Comparison of ENCODE assay signal across 8 cellular contexts in genomic region chr17:69335018-69335417, GRCh38. TPM values are rescaled to one million over a fixed set of nuclear protein-coding genes. Genes with fewer than 3 reads are reported as not detected.
DNase-seq lines count a peak whose midpoint lies in the region; ATAC-seq, FAIRE-seq and TF ChIP-seq lines count a peak whose summit lies in the region.

No MANE protein-coding gene starts in this region.

- CTCF ChIA-PET in CD8-positive, alpha-beta memory T cell (lab: Charles Lee): interaction anchor here (1.1 to 1.4 kb wide), 3 partner anchors 11 to 60 kb away, joined by 3 read pairs; no protein-coding TSS in a partner anchor

- no peaks in the 10 kb centered on the region for H4K20me1 ChIP-seq in SU-DHL-6 (ENCODE audit: low read depth, low read length)

- peak; percentile 15 for FAIRE-seq in H54 (lab: Jason Lieb, UNC)

- no peaks in the 10 kb centered on the region for H3F3A ChIP-seq in SU-DHL-6 (ENCODE audit: insufficient read depth)

- intact Hi-C loops in aorta (cut with DNase I): no loop called here

- H3K4me3 ChIP-seq in CD4-positive, CD25-positive, alpha-beta regulatory T cell (ENCODE audit: low read depth, low read length): no peak overlapping the region
- H3K4me3 ChIP-seq in SU-DHL-6 (ENCODE audit: insufficient read depth, low read length, poor library complexity, severe bottlenecking): no peak overlapping the region
- no peak overlapping the region for H3K4me3 ChIP-seq in aorta (ENCODE audit: low read length in 2 of 2)
- H3K4me3 ChIP-seq in CD8-positive, alpha-beta memory T cell (ENCODE audit: low read length): no peak overlapping the region

- peaks cover 42% of the 10 kb centered on the region for H3K27me3 Mint-ChIP-seq in CD4-positive, CD25-positive, alpha-beta regulatory T cell
- peaks cover 15 to 35% of the 10 kb centered on the region in 2 donors for H3K27me3 Mint-ChIP-seq in CD8-positive, alpha-beta memory T cell

- H3K9ac ChIP-seq in SU-DHL-6 (ENCODE audit: low read length): no peak overlapping the region

- peaks cover 0 to 3% (median 0%) of the 10 kb centered on the region in 4 donors for H3K4me1 Mint-ChIP-seq in CD4-positive, CD25-positive, alpha-beta regulatory T cell
- H3K4me1 Mint-ChIP-seq in CD8-positive, alpha-beta memory T cell: no peaks in the 10 kb centered on the region

- H3K4me2 ChIP-seq in SU-DHL-6 (ENCODE audit: low read depth, low read length, poor library complexity, severe bottlenecking): peak overlapping the region; percentile 21

- no peak overlapping the region for H3K27ac Mint-ChIP-seq in CD4-positive, CD25-positive, alpha-beta regulatory T cell
- H3K27ac Mint-ChIP-seq in CD8-positive, alpha-beta memory T cell: no peak overlapping the region

- peaks cover 0 to 4% (median 0%) of the 10 kb centered on the region in 7 donors for H3K9me3 Mint-ChIP-seq in CD4-positive, CD25-positive, alpha-beta regulatory T cell
- peaks cover 0 to 4% (median 0%) of the 10 kb centered on the region in 5 donors for H3K9me3 Mint-ChIP-seq in CD8-positive, alpha-beta memory T cell

- H3K9me2 ChIP-seq in SU-DHL-6 (replicated peaks; ENCODE audit: insufficient read depth, low read length): no peaks in the 10 kb centered on the region

- H3K36me3 ChIP-seq in CD4-positive, CD25-positive, alpha-beta regulatory T cell (ENCODE audit: control insufficient read depth, insufficient read depth, low read length): no peaks in the 10 kb centered on the region
- H3K36me3 ChIP-seq in SU-DHL-6 (ENCODE audit: low read length): no peaks in the 10 kb centered on the region
- no peaks in the 10 kb centered on the region for H3K36me3 ChIP-seq in aorta (ENCODE audit: control insufficient read depth in 1 of 2, insufficient read depth in 2 of 2, low read length in 1 of 2)
- H3K36me3 ChIP-seq in CD8-positive, alpha-beta memory T cell (ENCODE audit: insufficient read depth, low read length): no peaks in the 10 kb centered on the region

- WGBS in aorta, 2 donors: 9 to 10% methylated on average over 2 of the region's 2 CpGs

- H3K4me3 Mint-ChIP-seq in CD4-positive, CD25-positive, alpha-beta regulatory T cell: no peak overlapping the region
- no peak overlapping the region for H3K4me3 Mint-ChIP-seq in CD8-positive, alpha-beta memory T cell

- POLR2A ChIA-PET in CD8-positive, alpha-beta memory T cell (lab: Charles Lee): interaction anchor here (1.1 kb wide), 1 partner anchor 81 kb away, joined by 6 read pairs; no protein-coding TSS in a partner anchor

- no peak for ATAC-seq in CD4-positive, CD25-positive, alpha-beta regulatory T cell (ENCODE audit: low read depth in 2 of 2)
- ATAC-seq in aorta (ENCODE audit: low FRiP score): no peak

- H3K4me1 ChIP-seq in CD4-positive, CD25-positive, alpha-beta regulatory T cell (ENCODE audit: control insufficient read depth, insufficient read depth, low read length, poor library complexity, severe bottlenecking): no peaks in the 10 kb centered on the region
- no peaks in the 10 kb centered on the region for H3K4me1 ChIP-seq in aorta (ENCODE audit: control insufficient read depth in 1 of 2, insufficient read depth in 2 of 2, low read length in 2 of 2)
- no peaks in the 10 kb centered on the region for H3K4me1 ChIP-seq in CD8-positive, alpha-beta memory T cell (ENCODE audit: insufficient read depth, low read length)

- DNase-seq in CD4-positive, CD25-positive, alpha-beta regulatory T cell: peak in 2 of 3 donors; percentile 10 to 24
- DNase-seq in H54 (ENCODE audit: insufficient read length, low spot score): no peak
- peak; percentile 38 for DNase-seq in iPS-NIHi7 (ENCODE audit: extremely low spot score)
- DNase-seq in aorta: no peak
- DNase-seq in NCI-H2107 treated with DMSO at 0.1 percent for 48 hours (lab: John Stamatoyannopoulos, UW; ENCODE audit: unreplicated experiment): no peak
- DNase-seq in CD8-positive, alpha-beta memory T cell: no peak
- DNase-seq in KG1 (lab: John Stamatoyannopoulos, UW): no peak

- peaks cover 23% of the 10 kb centered on the region for H3K27me3 ChIP-seq in CD4-positive, CD25-positive, alpha-beta regulatory T cell (ENCODE audit: control insufficient read depth, insufficient read depth, low read length)
- H3K27me3 ChIP-seq in SU-DHL-6 (ENCODE audit: low read length): no peaks in the 10 kb centered on the region; the same call in 1 of the 2 replicates
- no peaks in the 10 kb centered on the region for H3K27me3 ChIP-seq in aorta (ENCODE audit: control insufficient read depth in 1 of 2, insufficient read depth in 2 of 2, low read length in 1 of 2)
- H3K27me3 ChIP-seq in CD8-positive, alpha-beta memory T cell (ENCODE audit: insufficient read depth, low read length, poor library complexity, severe bottlenecking): no peaks in the 10 kb centered on the region

- no peak overlapping the region for H2AFZ ChIP-seq in SU-DHL-6 (ENCODE audit: low read depth, low read length, severe bottlenecking)

- H3K9me3 ChIP-seq in CD4-positive, CD25-positive, alpha-beta regulatory T cell (ENCODE audit: control insufficient read depth in 2 of 2, low read length in 2 of 2): no peaks in the 10 kb centered on the region
- H3K9me3 ChIP-seq in SU-DHL-6 (ENCODE audit: insufficient read depth, low read length): no peaks in the 10 kb centered on the region
- no peaks in the 10 kb centered on the region for H3K9me3 ChIP-seq in aorta (ENCODE audit: control insufficient read depth, low read length)
- no peaks in the 10 kb centered on the region for H3K9me3 ChIP-seq in CD8-positive, alpha-beta memory T cell (ENCODE audit: low read length)

- no peaks in the 10 kb centered on the region for H3K79me2 ChIP-seq in SU-DHL-6 (ENCODE audit: insufficient read depth, low read length)

- TF ChIP-seq POLR2A in H54 (IDR thresholded peaks at IDR 0.05; ENCODE audit: low read depth, low read length): no peak

- peak; percentile 25 for TF ChIP-seq CTCF in SU-DHL-6 (IDR thresholded peaks at IDR 0.05; ENCODE audit: insufficient read depth, low read length, poor library complexity, severe bottlenecking)

- H3K36me3 Mint-ChIP-seq in CD4-positive, CD25-positive, alpha-beta regulatory T cell: no peaks in the 10 kb centered on the region
- H3K36me3 Mint-ChIP-seq in CD8-positive, alpha-beta memory T cell: no peaks in the 10 kb centered on the region

- no peak overlapping the region for H3K27ac ChIP-seq in CD4-positive, CD25-positive, alpha-beta regulatory T cell (ENCODE audit: insufficient read depth, low read length, poor library complexity, severe bottlenecking)
- H3K27ac ChIP-seq in SU-DHL-6 (ENCODE audit: low read depth, low read length): no peak overlapping the region
- H3K27ac ChIP-seq in aorta (ENCODE audit: low read depth in 1 of 2, low read length in 2 of 2): no peak overlapping the region
- H3K27ac ChIP-seq in CD8-positive, alpha-beta memory T cell (ENCODE audit: low read depth, low read length): no peak overlapping the region

RNA-seq across cellular contexts. Expression of gene ABCA5, which starts 8.1 kb away (rescaled TPM):
- 40.5 TPM for total RNA-seq in CD4-positive, CD25-positive, alpha-beta regulatory T cell
- polyA plus RNA-seq in CD4-positive, CD25-positive, alpha-beta regulatory T cell: 1 to 10 TPM; 7.0 to 9.3 (median 7.8) TPM
- total RNA-seq in aorta: 10 to 100 TPM; 20.1 to 29.6 TPM
- polyA plus RNA-seq in aorta: 1 to 10 TPM; 2.0 to 8.0 TPM
- 10 to 100 TPM; 14.8 to 15.4 TPM for total RNA-seq in CD8-positive, alpha-beta memory T cell
- 9.2 TPM for polyA plus RNA-seq in CD8-positive, alpha-beta memory T cell

Comparison
In these comparisons a context has a peak if more than half of its experiments do, and no peak if none do; other contexts are left out.
1. DNase-seq: peak in CD4-positive, CD25-positive, alpha-beta regulatory T cell (2 of 3) and iPS-NIHi7 (single experiment); none in H54 (single experiment), aorta (0 of 2), NCI-H2107 treated with DMSO at 0.1 percent for 48 hours (single experiment), CD8-positive, alpha-beta memory T cell (0 of 5) and KG1 (single experiment).